15 cellular contexts compared by ENCODE assay signal in the genomic region with DNA sequence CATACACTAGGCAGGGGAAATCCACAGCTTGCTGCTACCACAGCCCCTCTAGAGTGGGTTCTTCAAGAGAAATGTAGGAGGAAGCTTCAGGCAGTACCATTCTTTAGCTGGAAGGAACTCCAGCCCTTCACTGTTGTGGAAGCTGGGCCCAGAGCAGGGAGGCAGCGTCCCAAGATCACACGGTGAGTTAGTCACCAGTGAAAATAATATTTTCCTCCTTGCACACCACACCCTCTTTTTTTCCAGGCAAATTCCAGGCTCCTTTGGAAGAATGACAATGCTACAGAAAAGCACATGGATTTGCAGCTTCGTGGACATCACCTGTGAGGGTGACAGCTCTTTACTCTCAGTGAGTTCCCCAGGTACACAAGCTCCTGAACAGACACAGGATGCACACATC.
A peak's percentile ranks its signal among the peaks of the same experiment; 100 is the strongest.
DNase-seq lines count a peak whose midpoint lies in the region; ATAC-seq and TF ChIP-seq lines count a peak whose summit lies in the region.
"Had no signal": no experiment of that assay in that cellular context is flagged by ENCODE, and none has a peak within 500 bp of the region (broad histone marks: within the 10 kb centered on the region; RNA-seq: fewer than 3 reads in every experiment).

No MANE protein-coding gene starts in this region.

- intact Hi-C loops in stomach (cut with DNase I; ENCODE audit: low total_unique reads), result no loop called here

- H3K27ac ChIP-seq in brain microvascular endothelial cell, result peak overlapping the region; percentile 58
- peak overlapping the region; percentile 73 for H3K27ac ChIP-seq in hepatocyte
- peak overlapping the region in 4 of 5 donors; percentile 2 to 70 (median 58) for H3K27ac ChIP-seq in stomach

- ATAC-seq in HG02973 (IDR thresholded peaks at IDR 0.05; ENCODE audit: unreplicated experiment), result no peak
- ATAC-seq in GM21447 (IDR thresholded peaks at IDR 0.05; ENCODE audit: unreplicated experiment), result no peak
- ATAC-seq: activated CD4-positive, alpha-beta T cell treated with anti-CD3 and anti-CD28 coated beads for 36 hours; GM12878 had no signal

- no peak overlapping the region for H2AFZ ChIP-seq in hepatocyte

- no peaks in the 10 kb centered on the region for H3K27me3 ChIP-seq in brain microvascular endothelial cell (replicated peaks)
- no peaks in the 10 kb centered on the region for H3K27me3 ChIP-seq in hepatocyte
- H3K27me3 ChIP-seq in stomach, result no peaks in the 10 kb centered on the region
- H3K27me3 ChIP-seq: right lobe of liver had no signal

- 63% methylated on average over 3 of the region's 3 CpGs for WGBS in hepatocyte (ENCODE audit: low lambda C conversion rate, missing lambda C conversion rate)
- WGBS in stomach, 5 donors, result 44 to 59% (median 54%) methylated on average over 3 of the region's 3 CpGs

- no peaks in the 10 kb centered on the region for H3K36me3 ChIP-seq in brain microvascular endothelial cell (replicated peaks)
- no peaks in the 10 kb centered on the region for H3K36me3 ChIP-seq in hepatocyte (replicated peaks; ENCODE audit: insufficient read depth, low read depth)
- no peaks in the 10 kb centered on the region for H3K36me3 ChIP-seq in stomach
- H3K36me3 ChIP-seq: right lobe of liver had no signal

- H3K9me2 ChIP-seq in hepatocyte (replicated peaks; ENCODE audit: insufficient read depth), result no peaks in the 10 kb centered on the region

- TF ChIP-seq EP300 in stomach (IDR thresholded peaks at IDR 0.05), result no peak

- no peak overlapping the region for H3K4me3 ChIP-seq in brain microvascular endothelial cell (ENCODE audit: low read depth, low read length)
- no peak overlapping the region for H3K4me3 ChIP-seq in hepatocyte
- H3K4me3 ChIP-seq in stomach, result no peak overlapping the region
- H3K4me3 ChIP-seq: GM12878, right lobe of liver had no signal

- H3K79me2 ChIP-seq in hepatocyte, result no peaks in the 10 kb centered on the region

- in situ Hi-C loops in brain microvascular endothelial cell (cut with HindIII; ENCODE audit: low pct_ligation_motif_present, low sequenced_read_pairs), result no loop called here

- no peaks in the 10 kb centered on the region for H3K9me3 ChIP-seq in hepatocyte (ENCODE audit: low read depth)
- no peaks in the 10 kb centered on the region for H3K9me3 ChIP-seq in stomach
- H3K9me3 ChIP-seq: right lobe of liver had no signal

- TF ChIP-seq POLR2A in stomach (IDR thresholded peaks at IDR 0.05), result no peak

- peaks cover 36% of the 10 kb centered on the region for H3K4me1 ChIP-seq in hepatocyte (ENCODE audit: insufficient read depth)
- H3K4me1 ChIP-seq in stomach, result peaks cover 0 to 29% (median 9%) of the 10 kb centered on the region in 4 donors
- H3K4me1 ChIP-seq: right lobe of liver had no signal

- no peak for TF ChIP-seq CTCF in brain microvascular endothelial cell (IDR thresholded peaks at IDR 0.05; ENCODE audit: low read depth, low read length, missing control alignments)
- no peak for TF ChIP-seq CTCF in hepatocyte (IDR thresholded peaks at IDR 0.05; ENCODE audit: poor library complexity)
- TF ChIP-seq CTCF in stomach (IDR thresholded peaks at IDR 0.05), result no peak

- no peak overlapping the region for H3K4me2 ChIP-seq in hepatocyte

- peak; percentile 69 for DNase-seq in GM03348 (ENCODE audit: low spot score)
- peak; percentile 30 for DNase-seq in brain microvascular endothelial cell
- peak; percentile 40 for DNase-seq in hepatocyte (ENCODE audit: low spot score)
- DNase-seq in stomach, result no peak
- DNase-seq in NCI-H1417 treated with DMSO at 0.1 percent for 48 hours (lab: John Stamatoyannopoulos, UW), result no peak
- no peak for DNase-seq in NOMO-1 (lab: John Stamatoyannopoulos, UW; ENCODE audit: unreplicated experiment in 2 of 2)
- DNase-seq: activated CD4-positive, alpha-beta T cell treated with anti-CD3 and anti-CD28 coated beads for 36 hours; activated naive CD4-positive, alpha-beta T cell treated with anti-CD3 and anti-CD28 coated beads, Interleukin-2, amount 10 ng/mL, durations not matched to agents 7 days and 5 days; CD8-positive, alpha-beta memory T cell; KBM-7; NCI-H2171; right lobe of liver had no signal

- H4K20me1 ChIP-seq in hepatocyte (ENCODE audit: insufficient read depth, poor library complexity, severe bottlenecking), result no peaks in the 10 kb centered on the region

Comparison
In these comparisons a context has a peak if more than half of its experiments do, and no peak if none do; other contexts are left out.
1. DNase-seq: peak in GM03348 (single experiment), brain microvascular endothelial cell (single experiment) and hepatocyte (single experiment); none in stomach (single experiment), NCI-H1417 treated with DMSO at 0.1 percent for 48 hours (single experiment) and NOMO-1 (0 of 2).
2. Peak in every context shown above with its lines, with median percentiles within 50 percentile points of each other: H3K27ac ChIP-seq.